In the genomic region with DNA sequence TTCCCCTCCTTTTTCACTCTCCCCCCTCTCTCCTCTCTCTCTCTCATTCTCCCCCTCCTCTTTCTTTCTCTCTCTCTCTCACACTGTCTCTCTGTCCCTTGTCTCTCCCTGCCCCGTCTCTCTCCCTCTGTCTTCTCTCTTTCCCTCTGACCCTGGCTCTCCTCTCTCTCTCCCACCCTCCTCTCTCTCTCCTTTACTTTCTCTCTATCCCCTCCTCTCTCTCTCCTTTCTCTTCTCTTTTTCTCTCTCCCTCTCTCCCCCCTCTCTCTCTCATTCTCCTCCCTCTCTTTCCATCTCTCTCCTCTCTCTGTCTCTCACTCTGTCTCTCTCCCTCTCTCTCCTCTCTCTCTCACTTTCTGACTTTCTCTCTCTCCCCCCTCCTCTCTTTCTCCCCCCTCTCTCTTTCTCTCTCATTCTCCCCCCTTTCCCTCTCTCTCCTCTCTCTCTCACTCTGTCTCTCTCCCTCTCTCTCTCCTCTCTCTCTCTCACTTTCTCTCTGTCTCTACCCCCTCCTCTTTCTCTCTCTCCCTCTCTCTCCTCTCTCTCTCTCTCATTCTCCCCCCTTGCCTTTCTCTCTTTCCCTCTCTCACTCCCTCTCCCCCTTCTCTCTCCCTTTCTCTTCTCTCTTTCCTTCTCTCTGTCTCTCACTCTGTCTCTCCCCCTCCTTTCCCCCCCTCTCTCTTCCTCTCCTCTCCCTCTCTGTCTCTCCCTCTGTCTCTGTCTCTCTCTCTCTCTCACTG, we compare ENCODE assay signal across 11 cellular contexts. TPM values are rescaled to one million over a fixed set of nuclear protein-coding genes. Genes with fewer than 3 reads are reported as not detected.
A peak's percentile ranks its signal among the peaks of the same experiment; 100 is the strongest.
DNase-seq lines count a peak whose midpoint lies in the region; ATAC-seq, FAIRE-seq and TF ChIP-seq lines count a peak whose summit lies in the region.
"Had no signal": no experiment of that assay in that cellular context is flagged by ENCODE, and none has a peak within 500 bp of the region (broad histone marks: within the 10 kb centered on the region; RNA-seq: fewer than 3 reads in every experiment).

No MANE protein-coding gene starts in this region.

- H3K27ac Mint-ChIP-seq in activated naive CD4-positive, alpha-beta T cell treated with anti-CD3 and anti-CD28 coated beads for 36 hours: no peak overlapping the region
- H3K27ac Mint-ChIP-seq in T-cell (no peak overlapping the region), glutamatergic neuron (ENCODE audit: unreplicated experiment) (no peak overlapping the region)
- H3K27ac Mint-ChIP-seq in stimulated activated effector memory CD8-positive, alpha-beta T cell treated with anti-CD3 and anti-CD28 coated beads, Interleukin-12 subunit alpha, Interleukin-12 subunit beta, amount 100 ng/mL, for 72 hours: no peak overlapping the region

- H3K4me1 Mint-ChIP-seq in activated naive CD4-positive, alpha-beta T cell treated with anti-CD3 and anti-CD28 coated beads for 36 hours (ENCODE audit: low read depth): peaks cover 11% of the 10 kb centered on the region
- H3K4me1 Mint-ChIP-seq in T-cell: peaks cover 0 to 20% (median 11%) of the 10 kb centered on the region in 3 donors
- H3K4me1 Mint-ChIP-seq in glutamatergic neuron (ENCODE audit: low read depth, unreplicated experiment): no peaks in the 10 kb centered on the region
- peaks cover 19% of the 10 kb centered on the region for H3K4me1 Mint-ChIP-seq in stimulated activated effector memory CD8-positive, alpha-beta T cell treated with anti-CD3 and anti-CD28 coated beads, Interleukin-12 subunit alpha, Interleukin-12 subunit beta, amount 100 ng/mL, for 72 hours

- H3K36me3 Mint-ChIP-seq in activated naive CD4-positive, alpha-beta T cell treated with anti-CD3 and anti-CD28 coated beads for 36 hours (ENCODE audit: low read depth): no peaks in the 10 kb centered on the region
- H3K36me3 Mint-ChIP-seq in T-cell (no peaks in the 10 kb centered on the region), glutamatergic neuron (ENCODE audit: unreplicated experiment) (no peaks in the 10 kb centered on the region)
- H3K36me3 Mint-ChIP-seq in stimulated activated effector memory CD8-positive, alpha-beta T cell treated with anti-CD3 and anti-CD28 coated beads, Interleukin-12 subunit alpha, Interleukin-12 subunit beta, amount 100 ng/mL, for 72 hours: no peaks in the 10 kb centered on the region

- DNase-seq in activated naive CD4-positive, alpha-beta T cell treated with anti-CD3 and anti-CD28 coated beads for 36 hours: no peak
- DNase-seq in activated naive CD4-positive, alpha-beta T cell (lab: John Stamatoyannopoulos, UW): no peak
- DNase-seq in T-cell: no peak
- no peak for DNase-seq in glutamatergic neuron
- no peak for DNase-seq in stimulated activated effector memory CD8-positive, alpha-beta T cell treated with anti-CD3 and anti-CD28 coated beads, Interleukin-12 subunit alpha, Interleukin-12 subunit beta, amount 100 ng/mL, for 72 hours (ENCODE audit: low spot score in 2 of 2)
- DNase-seq in GM19239 (ENCODE audit: insufficient read length, low spot score): no peak
- DNase-seq in NOMO-1 treated with DMSO at 0.1 percent for 48 hours (lab: John Stamatoyannopoulos, UW; ENCODE audit: unreplicated experiment): no peak
- DNase-seq: mesendoderm, NCI-H2029, SHP77 had no signal

- H3K27me3 Mint-ChIP-seq in activated naive CD4-positive, alpha-beta T cell treated with anti-CD3 and anti-CD28 coated beads for 36 hours (ENCODE audit: low read depth): peaks cover 51% of the 10 kb centered on the region
- H3K27me3 Mint-ChIP-seq in T-cell (peaks cover 53 to 63% of the 10 kb centered on the region in 2 donors), glutamatergic neuron (ENCODE audit: unreplicated experiment) (peaks cover 24% of the 10 kb centered on the region)

- H3K4me3 Mint-ChIP-seq in activated naive CD4-positive, alpha-beta T cell treated with anti-CD3 and anti-CD28 coated beads for 36 hours: peak overlapping the region; percentile 33
- H3K4me3 Mint-ChIP-seq in T-cell: peak overlapping the region in 2 of 3 donors; percentile 41 to 79
- H3K4me3 Mint-ChIP-seq in glutamatergic neuron (ENCODE audit: unreplicated experiment): peak overlapping the region; percentile 74
- peak overlapping the region; percentile 60 for H3K4me3 Mint-ChIP-seq in stimulated activated effector memory CD8-positive, alpha-beta T cell treated with anti-CD3 and anti-CD28 coated beads, Interleukin-12 subunit alpha, Interleukin-12 subunit beta, amount 100 ng/mL, for 72 hours

- no peak for TF ChIP-seq CTCF in glutamatergic neuron (IDR thresholded peaks at IDR 0.05; ENCODE audit: partially characterized antibody, unreplicated experiment)

- intact Hi-C loops in activated naive CD4-positive, alpha-beta T cell treated with anti-CD3 and anti-CD28 coated beads for 36 hours (cut with micrococcal nuclease): loop anchor here (5.0 kb wide), 1 partner anchor 69 kb away; the partner anchor contains the start of gene STX1A

- POLR2A ChIA-PET in T-cell (lab: Charles Lee): no interaction called here

- FAIRE-seq in GM19239 (lab: Jason Lieb, UNC): no peak

- CTCF ChIA-PET in activated naive CD4-positive, alpha-beta T cell treated with anti-CD3 and anti-CD28 coated beads for 36 hours (lab: Charles Lee): no interaction called here
- CTCF ChIA-PET in T-cell (lab: Charles Lee): no interaction called here

- ATAC-seq in T-cell (replicated peaks in 1 of 4): no peak
- ATAC-seq in stimulated activated effector memory CD8-positive, alpha-beta T cell treated with anti-CD3 and anti-CD28 coated beads, Interleukin-12 subunit alpha, Interleukin-12 subunit beta, amount 100 ng/mL, for 72 hours: no peak
- ATAC-seq in GM19455 (IDR thresholded peaks at IDR 0.05; ENCODE audit: unreplicated experiment): no peak

- no peaks in the 10 kb centered on the region for H3K9me3 Mint-ChIP-seq in activated naive CD4-positive, alpha-beta T cell treated with anti-CD3 and anti-CD28 coated beads for 36 hours
- H3K9me3 Mint-ChIP-seq in T-cell: no peaks in the 10 kb centered on the region
- H3K9me3 Mint-ChIP-seq in glutamatergic neuron (ENCODE audit: unreplicated experiment): peaks cover 3% of the 10 kb centered on the region
- H3K9me3 Mint-ChIP-seq in stimulated activated effector memory CD8-positive, alpha-beta T cell treated with anti-CD3 and anti-CD28 coated beads, Interleukin-12 subunit alpha, Interleukin-12 subunit beta, amount 100 ng/mL, for 72 hours: no peaks in the 10 kb centered on the region

RNA-seq across cellular contexts. Expression of gene VPS37D, which starts 18.9 kb away (rescaled TPM):
- total RNA-seq in activated naive CD4-positive, alpha-beta T cell treated with anti-CD3 and anti-CD28 coated beads for 36 hours: not detected
- total RNA-seq in T-cell: 1 to 10 TPM in 1 of 5 donors, under 1 TPM in 4; 0.36 to 1.1 (median 0.57) TPM
- 17.2 TPM for total RNA-seq in glutamatergic neuron (ENCODE audit: unreplicated experiment)

RNA-seq across cellular contexts. Expression of gene MLXIPL, which starts 24.4 kb away (rescaled TPM):
- under 1 TPM in 1 of 2 experiments, not detected in 1; 0.22 TPM for total RNA-seq in activated naive CD4-positive, alpha-beta T cell treated with anti-CD3 and anti-CD28 coated beads for 36 hours
- total RNA-seq in T-cell: under 1 TPM in 3 of 5 donors, not detected in 2; 0.30 to 0.95 (median 0.58) TPM
- total RNA-seq in glutamatergic neuron (ENCODE audit: unreplicated experiment): 0.86 TPM

RNA-seq across cellular contexts. Expression of gene DNAJC30, which starts 34.5 kb away (rescaled TPM):
- 1 to 10 TPM; 4.2 to 4.4 TPM for total RNA-seq in activated naive CD4-positive, alpha-beta T cell treated with anti-CD3 and anti-CD28 coated beads for 36 hours
- total RNA-seq in T-cell (10 to 100 TPM in 4 of 5 donors, 1 to 10 TPM in 1; 9.1 to 16.4 (median 14.7) TPM), glutamatergic neuron (ENCODE audit: unreplicated experiment) (8.4 TPM)

RNA-seq across cellular contexts. Expression of gene BUD23, which starts 34.6 kb away (rescaled TPM):
- 100 to 1,000 TPM in 1 of 2 experiments, 10 to 100 TPM in 1; 95.1 to 110 TPM for total RNA-seq in activated naive CD4-positive, alpha-beta T cell treated with anti-CD3 and anti-CD28 coated beads for 36 hours
- total RNA-seq in T-cell (10 to 100 TPM; 66.9 to 90.0 (median 71.2) TPM), glutamatergic neuron (ENCODE audit: unreplicated experiment) (42.6 TPM)
